ENCODE assay signal across 2 cellular contexts in the genomic region with DNA sequence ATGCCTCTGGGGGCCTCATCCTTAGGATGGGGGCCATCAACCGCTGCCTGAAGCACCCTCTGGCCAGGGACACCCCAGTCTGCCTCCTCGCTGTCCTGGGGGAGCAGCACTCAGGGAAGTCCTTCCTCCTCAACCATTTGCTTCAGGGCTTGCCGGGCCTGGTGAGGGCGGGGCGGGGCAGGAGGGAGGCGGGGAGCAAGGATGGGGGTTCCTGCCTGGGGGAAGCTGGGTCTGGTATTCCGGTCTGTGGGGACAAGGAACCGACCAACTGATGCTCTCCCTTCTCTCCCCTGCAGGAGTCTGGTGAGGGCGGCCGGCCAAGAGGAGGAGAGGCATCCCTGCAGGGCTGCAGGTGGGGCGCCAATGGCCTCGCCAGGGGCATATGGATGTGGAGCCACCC.
TF ChIP-seq lines count a peak whose summit lies in the region.

No MANE protein-coding gene starts in this region.

TF ChIP-seq in SK-N-SH, 30 proteins besides CTCF, POLR2A, EP300 and RAD21 (continued from another document):
- TF ChIP-seq, protein P1, sequence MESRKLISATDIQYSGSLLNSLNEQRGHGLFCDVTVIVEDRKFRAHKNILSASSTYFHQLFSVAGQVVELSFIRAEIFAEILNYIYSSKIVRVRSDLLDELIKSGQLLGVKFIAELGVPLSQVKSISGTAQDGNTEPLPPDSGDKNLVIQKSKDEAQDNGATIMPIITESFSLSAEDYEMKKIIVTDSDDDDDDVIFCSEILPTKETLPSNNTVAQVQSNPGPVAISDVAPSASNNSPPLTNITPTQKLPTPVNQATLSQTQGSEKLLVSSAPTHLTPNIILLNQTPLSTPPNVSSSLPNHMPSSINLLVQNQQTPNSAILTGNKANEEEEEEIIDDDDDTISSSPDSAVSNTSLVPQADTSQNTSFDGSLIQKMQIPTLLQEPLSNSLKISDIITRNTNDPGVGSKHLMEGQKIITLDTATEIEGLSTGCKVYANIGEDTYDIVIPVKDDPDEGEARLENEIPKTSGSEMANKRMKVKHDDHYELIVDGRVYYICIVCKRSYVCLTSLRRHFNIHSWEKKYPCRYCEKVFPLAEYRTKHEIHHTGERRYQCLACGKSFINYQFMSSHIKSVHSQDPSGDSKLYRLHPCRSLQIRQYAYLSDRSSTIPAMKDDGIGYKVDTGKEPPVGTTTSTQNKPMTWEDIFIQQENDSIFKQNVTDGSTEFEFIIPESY (IDR thresholded peaks at IDR 0.05; ENCODE audit: borderline replicate concordance, low read depth): no peak
- no peak for TF ChIP-seq FOXM1 (IDR thresholded peaks at IDR 0.05; ENCODE audit: low read depth)
- TF ChIP-seq JUND (IDR thresholded peaks at IDR 0.05): no peak
- TF ChIP-seq MXI1 (IDR thresholded peaks at IDR 0.05; ENCODE audit: low read depth, low read length): no peak
- no peak for TF ChIP-seq NRF1 (IDR thresholded peaks at IDR 0.05; ENCODE audit: low read depth, low read length)
- TF ChIP-seq GABPA (IDR thresholded peaks at IDR 0.05; ENCODE audit: low read depth): no peak
- TF ChIP-seq, protein P2, sequence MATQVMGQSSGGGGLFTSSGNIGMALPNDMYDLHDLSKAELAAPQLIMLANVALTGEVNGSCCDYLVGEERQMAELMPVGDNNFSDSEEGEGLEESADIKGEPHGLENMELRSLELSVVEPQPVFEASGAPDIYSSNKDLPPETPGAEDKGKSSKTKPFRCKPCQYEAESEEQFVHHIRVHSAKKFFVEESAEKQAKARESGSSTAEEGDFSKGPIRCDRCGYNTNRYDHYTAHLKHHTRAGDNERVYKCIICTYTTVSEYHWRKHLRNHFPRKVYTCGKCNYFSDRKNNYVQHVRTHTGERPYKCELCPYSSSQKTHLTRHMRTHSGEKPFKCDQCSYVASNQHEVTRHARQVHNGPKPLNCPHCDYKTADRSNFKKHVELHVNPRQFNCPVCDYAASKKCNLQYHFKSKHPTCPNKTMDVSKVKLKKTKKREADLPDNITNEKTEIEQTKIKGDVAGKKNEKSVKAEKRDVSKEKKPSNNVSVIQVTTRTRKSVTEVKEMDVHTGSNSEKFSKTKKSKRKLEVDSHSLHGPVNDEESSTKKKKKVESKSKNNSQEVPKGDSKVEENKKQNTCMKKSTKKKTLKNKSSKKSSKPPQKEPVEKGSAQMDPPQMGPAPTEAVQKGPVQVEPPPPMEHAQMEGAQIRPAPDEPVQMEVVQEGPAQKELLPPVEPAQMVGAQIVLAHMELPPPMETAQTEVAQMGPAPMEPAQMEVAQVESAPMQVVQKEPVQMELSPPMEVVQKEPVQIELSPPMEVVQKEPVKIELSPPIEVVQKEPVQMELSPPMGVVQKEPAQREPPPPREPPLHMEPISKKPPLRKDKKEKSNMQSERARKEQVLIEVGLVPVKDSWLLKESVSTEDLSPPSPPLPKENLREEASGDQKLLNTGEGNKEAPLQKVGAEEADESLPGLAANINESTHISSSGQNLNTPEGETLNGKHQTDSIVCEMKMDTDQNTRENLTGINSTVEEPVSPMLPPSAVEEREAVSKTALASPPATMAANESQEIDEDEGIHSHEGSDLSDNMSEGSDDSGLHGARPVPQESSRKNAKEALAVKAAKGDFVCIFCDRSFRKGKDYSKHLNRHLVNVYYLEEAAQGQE (IDR thresholded peaks at IDR 0.05; ENCODE audit: low read depth, low read length): no peak
TF ChIP-seq in SK-N-SH: peak in this region for 0.

TF ChIP-seq in SK-N-SH treated with all-trans-retinoic acid at 6 μM for 48 hours, 23 proteins besides CTCF, POLR2A, EP300 and RAD21 (continued from another document):
- TF ChIP-seq, protein P3, sequence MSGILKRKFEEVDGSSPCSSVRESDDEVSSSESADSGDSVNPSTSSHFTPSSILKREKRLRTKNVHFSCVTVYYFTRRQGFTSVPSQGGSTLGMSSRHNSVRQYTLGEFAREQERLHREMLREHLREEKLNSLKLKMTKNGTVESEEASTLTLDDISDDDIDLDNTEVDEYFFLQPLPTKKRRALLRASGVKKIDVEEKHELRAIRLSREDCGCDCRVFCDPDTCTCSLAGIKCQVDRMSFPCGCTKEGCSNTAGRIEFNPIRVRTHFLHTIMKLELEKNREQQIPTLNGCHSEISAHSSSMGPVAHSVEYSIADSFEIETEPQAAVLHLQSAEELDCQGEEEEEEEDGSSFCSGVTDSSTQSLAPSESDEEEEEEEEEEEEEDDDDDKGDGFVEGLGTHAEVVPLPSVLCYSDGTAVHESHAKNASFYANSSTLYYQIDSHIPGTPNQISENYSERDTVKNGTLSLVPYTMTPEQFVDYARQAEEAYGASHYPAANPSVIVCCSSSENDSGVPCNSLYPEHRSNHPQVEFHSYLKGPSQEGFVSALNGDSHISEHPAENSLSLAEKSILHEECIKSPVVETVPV (CRISPR knock-in tag; IDR thresholded peaks at IDR 0.05): no peak
- TF ChIP-seq, protein P4, sequence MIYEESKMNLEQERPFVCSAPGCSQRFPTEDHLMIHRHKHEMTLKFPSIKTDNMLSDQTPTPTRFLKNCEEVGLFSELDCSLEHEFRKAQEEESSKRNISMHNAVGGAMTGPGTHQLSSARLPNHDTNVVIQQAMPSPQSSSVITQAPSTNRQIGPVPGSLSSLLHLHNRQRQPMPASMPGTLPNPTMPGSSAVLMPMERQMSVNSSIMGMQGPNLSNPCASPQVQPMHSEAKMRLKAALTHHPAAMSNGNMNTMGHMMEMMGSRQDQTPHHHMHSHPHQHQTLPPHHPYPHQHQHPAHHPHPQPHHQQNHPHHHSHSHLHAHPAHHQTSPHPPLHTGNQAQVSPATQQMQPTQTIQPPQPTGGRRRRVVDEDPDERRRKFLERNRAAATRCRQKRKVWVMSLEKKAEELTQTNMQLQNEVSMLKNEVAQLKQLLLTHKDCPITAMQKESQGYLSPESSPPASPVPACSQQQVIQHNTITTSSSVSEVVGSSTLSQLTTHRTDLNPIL (CRISPR knock-in tag; IDR thresholded peaks at IDR 0.05; ENCODE audit: low read depth): no peak
- no peak for TF ChIP-seq RARB (CRISPR knock-in tag; IDR thresholded peaks at IDR 0.05)
TF ChIP-seq in SK-N-SH treated with all-trans-retinoic acid at 6 μM for 48 hours: peak in this region for 0.
